ENCODE assay signal across 10 cellular contexts in genomic region chrX:100745806-100746537, GRCh38. TPM values are rescaled to one million over a fixed set of nuclear protein-coding genes. Genes with fewer than 3 reads are reported as not detected.
DNase-seq lines count a peak whose midpoint lies in the region; ATAC-seq and TF ChIP-seq lines count a peak whose summit lies in the region.
"Had no signal": no experiment of that assay in that cellular context is flagged by ENCODE, and none has a peak within 500 bp of the region (broad histone marks: within the 10 kb centered on the region; RNA-seq: fewer than 3 reads in every experiment).

No MANE protein-coding gene starts in this region.

- H3K4me3 ChIP-seq in choroid plexus epithelial cell (ENCODE audit: low read depth, low read length): no peak overlapping the region
- no peak overlapping the region for H3K4me3 ChIP-seq in testis

- CTCF ChIA-PET in activated CD8-positive, alpha-beta T cell treated with anti-CD3 and anti-CD28 coated beads for 36 hours (lab: Charles Lee): interaction anchor here (1.3 kb wide), 1 partner anchor 23 kb away, joined by 7 read pairs; no protein-coding TSS in a partner anchor

- no peaks in the 10 kb centered on the region for H3K27me3 Mint-ChIP-seq in activated CD8-positive, alpha-beta T cell treated with anti-CD3 and anti-CD28 coated beads for 36 hours

- H3K27ac ChIP-seq in testis: peak overlapping the region; percentile 31 to 64

- no peaks in the 10 kb centered on the region for H3K36me3 Mint-ChIP-seq in activated CD8-positive, alpha-beta T cell treated with anti-CD3 and anti-CD28 coated beads for 36 hours (ENCODE audit: low read depth)
- H3K36me3 Mint-ChIP-seq: CD8-positive, alpha-beta T cell had no signal

- TF ChIP-seq CTCF in choroid plexus epithelial cell (conservative IDR thresholded peaks at IDR 0.05; ENCODE audit: low read depth, low read length): no peak
- no peak for TF ChIP-seq CTCF in testis (IDR thresholded peaks at IDR 0.05)
- no peak for TF ChIP-seq CTCF in activated CD8-positive, alpha-beta T cell treated with anti-CD3 and anti-CD28 coated beads for 36 hours (IDR thresholded peaks at IDR 0.05)

- H3K4me3 Mint-ChIP-seq in activated CD8-positive, alpha-beta T cell treated with anti-CD3 and anti-CD28 coated beads for 36 hours: no peak overlapping the region
- H3K4me3 Mint-ChIP-seq: CD8-positive, alpha-beta T cell; nephron progenitor cell had no signal

- H3K27ac Mint-ChIP-seq in activated CD8-positive, alpha-beta T cell treated with anti-CD3 and anti-CD28 coated beads for 36 hours: no peak overlapping the region
- H3K27ac Mint-ChIP-seq: CD8-positive, alpha-beta T cell; nephron progenitor cell had no signal

- POLR2A ChIA-PET in activated CD8-positive, alpha-beta T cell treated with anti-CD3 and anti-CD28 coated beads for 36 hours (lab: Charles Lee): no interaction called here

- no peak for TF ChIP-seq POLR2A in testis (IDR thresholded peaks at IDR 0.05)

- no peaks in the 10 kb centered on the region for H3K9me3 ChIP-seq in testis

- peak; percentile 28 to 57 for DNase-seq in NCI-H1930 (lab: John Stamatoyannopoulos, UW)
- peak; percentile 68 for DNase-seq in choroid plexus epithelial cell (ENCODE audit: low read depth)
- DNase-seq in medulla oblongata (ENCODE audit: extremely low spot score): peak; percentile 2
- peak; percentile 30 for DNase-seq in testis
- no peak for DNase-seq in mucosa of gallbladder (ENCODE audit: low spot score)
- no peak for DNase-seq in activated CD8-positive, alpha-beta T cell treated with anti-CD3 and anti-CD28 coated beads for 36 hours
- DNase-seq: CD8-positive, alpha-beta T cell; NCI-H510A treated with DMSO at 0.1 percent for 48 hours; nephron progenitor cell had no signal

- 26 to 27% methylated on average over 7 of the region's 7 CpGs for WGBS in testis, 2 donors

- no peaks in the 10 kb centered on the region for H3K9me3 Mint-ChIP-seq in activated CD8-positive, alpha-beta T cell treated with anti-CD3 and anti-CD28 coated beads for 36 hours
- H3K9me3 Mint-ChIP-seq: CD8-positive, alpha-beta T cell had no signal

- H3K27me3 ChIP-seq in testis: no peaks in the 10 kb centered on the region

- no peak for ATAC-seq in activated CD8-positive, alpha-beta T cell treated with anti-CD3 and anti-CD28 coated beads for 36 hours
- no peak for ATAC-seq in GM21526 (IDR thresholded peaks at IDR 0.05; ENCODE audit: low FRiP score, unreplicated experiment)
- ATAC-seq: CD8-positive, alpha-beta T cell had no signal

- intact Hi-C loops in testis (cut with DNase I; ENCODE audit: low total_unique reads): no loop called here
- intact Hi-C loops in activated CD8-positive, alpha-beta T cell treated with anti-CD3 and anti-CD28 coated beads for 36 hours (cut with micrococcal nuclease): no loop called here

- H3K36me3 ChIP-seq in testis (ENCODE audit: low read depth, missing control alignments): no peaks in the 10 kb centered on the region

- H3K4me1 Mint-ChIP-seq in activated CD8-positive, alpha-beta T cell treated with anti-CD3 and anti-CD28 coated beads for 36 hours (ENCODE audit: low read depth): no peaks in the 10 kb centered on the region
- H3K4me1 Mint-ChIP-seq: nephron progenitor cell had no signal

- H3K4me1 ChIP-seq in testis: no peaks in the 10 kb centered on the region

RNA-seq across cellular contexts. Expression of gene SYTL4, which starts 14.1 kb away (rescaled TPM):
- total RNA-seq in testis (10 to 100 TPM; 51.4 to 64.7 TPM), mucosa of gallbladder (15.8 TPM)
- polyA plus RNA-seq in testis (ENCODE audit: insufficient read depth, low read depth, low replicate concordance): 26.3 TPM
- total RNA-seq in activated CD8-positive, alpha-beta T cell treated with anti-CD3 and anti-CD28 coated beads for 36 hours: not detected
- total RNA-seq: CD8-positive, alpha-beta T cell had no signal

Comparison
In these comparisons a context has a peak if more than half of its experiments do, and no peak if none do; other contexts are left out.
1. DNase-seq: peak in NCI-H1930 (2 of 2), choroid plexus epithelial cell (single experiment), medulla oblongata (single experiment) and testis (single experiment); none in mucosa of gallbladder (single experiment) and activated CD8-positive, alpha-beta T cell treated with anti-CD3 and anti-CD28 coated beads for 36 hours (single experiment).
2. RNA of gene SYTL4, which starts 14.1 kb away (total RNA-seq): 51.4 to 64.7 TPM in testis and 15.8 TPM in mucosa of gallbladder (single experiment); not detected in activated CD8-positive, alpha-beta T cell treated with anti-CD3 and anti-CD28 coated beads for 36 hours; every median in the first group is over 10 times any median in the second.